In the genomic region with DNA sequence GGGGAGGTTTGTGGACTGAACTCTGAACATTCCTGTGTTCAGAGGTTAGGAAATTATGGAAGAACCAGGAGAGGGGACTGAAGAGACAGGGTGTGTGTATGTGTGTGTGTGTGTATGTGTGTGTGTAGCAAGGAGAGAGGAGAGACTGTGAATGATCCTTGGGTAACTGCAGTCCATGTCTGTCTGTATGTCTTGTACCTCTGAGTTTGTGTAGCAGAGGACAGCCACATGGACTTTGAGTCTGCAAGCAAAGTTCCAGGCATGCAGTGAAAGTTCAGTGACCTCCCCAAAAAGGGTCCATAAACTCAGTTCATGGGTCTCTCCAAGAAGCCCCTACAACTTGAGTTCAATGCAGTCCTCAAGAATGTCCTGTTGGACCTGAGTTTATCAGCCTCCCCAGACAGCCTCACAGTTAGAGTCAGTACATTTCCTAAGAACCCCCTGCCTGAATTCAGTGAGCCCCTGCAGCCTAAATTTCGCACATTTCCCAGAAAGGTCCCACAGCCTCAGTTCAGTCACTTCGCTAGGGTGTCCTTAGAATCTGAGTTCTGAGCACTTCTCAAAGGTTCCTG, we compare ENCODE assay signal across 22 cellular contexts.
"Had no signal": no experiment of that assay in that cellular context is flagged by ENCODE, and none has a peak within 500 bp of the region (broad histone marks: within the 10 kb centered on the region; RNA-seq: fewer than 3 reads in every experiment).

No MANE protein-coding gene starts in this region.

- H3K27ac ChIP-seq: body of pancreas, cardiac muscle cell, lower lobe of right lung, VCaP had no signal

- H3K9me3 Mint-ChIP-seq: activated T-helper 2 cell treated with anti-CD3 and anti-CD28 coated beads, Interferon-gamma antibody, Interleukin-2, Interleukin-4, amounts not matched to agents 10 μg/mL and 5 μg/mL and 100 μg/mL, durations not matched to agents 14 hours and 24 hours and 36 hours; natural killer cell treated with Interleukin-12 subunit alpha and Interleukin-12 subunit beta and Interleukin-15 and Interleukin-18, amount 100 ng/mL, for 72 hours had no signal

- H3K27me3 Mint-ChIP-seq: natural killer cell treated with Interleukin-12 subunit alpha and Interleukin-12 subunit beta and Interleukin-15 and Interleukin-18, amount 100 ng/mL, for 72 hours; progenitor cell of endocrine pancreas had no signal

- H3K9me3 ChIP-seq: body of pancreas, lower lobe of right lung had no signal

- H3K27ac Mint-ChIP-seq: activated CD8-positive, alpha-beta T cell treated with anti-CD3 and anti-CD28 coated beads, Interleukin-2, amount 10 ng/mL, durations not matched to agents 7 days and 5 days; activated T-helper 2 cell treated with anti-CD3 and anti-CD28 coated beads, Interferon-gamma antibody, Interleukin-2, Interleukin-4, amounts not matched to agents 10 μg/mL and 5 μg/mL and 100 μg/mL, durations not matched to agents 14 hours and 24 hours and 36 hours; natural killer cell treated with Interleukin-12 subunit alpha and Interleukin-12 subunit beta and Interleukin-15 and Interleukin-18, amount 100 ng/mL, for 72 hours; progenitor cell of endocrine pancreas had no signal

- ATAC-seq: activated CD4-positive, CD25-positive, alpha-beta regulatory T cell treated with anti-CD3 and anti-CD28 coated beads, Interleukin-2, amount 50 U/mL, for 24 hours; activated CD8-positive, alpha-beta T cell treated with anti-CD3 and anti-CD28 coated beads, Interleukin-2, amount 10 ng/mL, durations not matched to agents 7 days and 5 days; body of pancreas; left colon; lower lobe of right lung; natural killer cell treated with Interleukin-12 subunit alpha and Interleukin-12 subunit beta and Interleukin-15 and Interleukin-18, amount 100 ng/mL, for 72 hours had no signal

- H3K36me3 Mint-ChIP-seq: natural killer cell treated with Interleukin-12 subunit alpha and Interleukin-12 subunit beta and Interleukin-15 and Interleukin-18, amount 100 ng/mL, for 72 hours had no signal

- H3K4me1 ChIP-seq: body of pancreas, lower lobe of right lung had no signal

- FAIRE-seq: endometrium, keratinocyte had no signal

- H3K27me3 ChIP-seq: body of pancreas, cardiac muscle cell had no signal

- H3K4me3 ChIP-seq: body of pancreas, cardiac muscle cell, lower lobe of right lung had no signal

- H3K4me3 Mint-ChIP-seq: activated CD8-positive, alpha-beta T cell treated with anti-CD3 and anti-CD28 coated beads, Interleukin-2, amount 10 ng/mL, durations not matched to agents 7 days and 5 days; natural killer cell treated with Interleukin-12 subunit alpha and Interleukin-12 subunit beta and Interleukin-15 and Interleukin-18, amount 100 ng/mL, for 72 hours had no signal

- H3K36me3 ChIP-seq: cardiac muscle cell, lower lobe of right lung had no signal

- DNase-seq: activated CD4-positive, alpha-beta T cell treated with anti-CD3 and anti-CD28 coated beads, Interleukin-2, amount 50 U/mL, for 1 hour; activated CD8-positive, alpha-beta T cell treated with anti-CD3 and anti-CD28 coated beads, Interleukin-2, amount 10 ng/mL, durations not matched to agents 7 days and 5 days; activated naive CD4-positive, alpha-beta T cell treated with Interleukin-2 at 50 U/mL for 16 hours; anterior cingulate cortex; body of pancreas; effector CD4-positive, alpha-beta T cell; erythroblast; foreskin fibroblast; left colon; lower lobe of right lung; retina; stimulated activated CD4-positive, alpha-beta T cell treated with anti-CD3 and anti-CD28 coated beads, Interleukin-2, amount 100 ng/mL, for 48 hours; stimulated activated CD8-positive, alpha-beta memory T cell treated with anti-CD3 and anti-CD28 coated beads, Interleukin-4, amount 100 ng/mL, for 48 hours; stimulated activated naive CD4-positive, alpha-beta T cell treated with Interleukin-2 at 50 U/mL for 16 hours had no signal
